In genomic region chr20:38057351-38057972, GRCh38 we compare ENCODE assay signal across 8 cellular contexts. TPM values are rescaled to one million over a fixed set of nuclear protein-coding genes. Genes with fewer than 3 reads are reported as not detected.
DNase-seq lines count a peak whose midpoint lies in the region; ATAC-seq and TF ChIP-seq lines count a peak whose summit lies in the region.

No MANE protein-coding gene starts in this region.

- no peak overlapping the region for H3K18ac ChIP-seq in mesendoderm (ENCODE audit: low read length)

- peaks cover 41% of the 10 kb centered on the region for H3K36me3 Mint-ChIP-seq in effector memory CD8-positive, alpha-beta T cell (ENCODE audit: insufficient read depth)

- H2BK120ac ChIP-seq in mesendoderm (ENCODE audit: low read depth, low read length): no peak overlapping the region

- no peak overlapping the region for H2BK5ac ChIP-seq in mesendoderm (ENCODE audit: low read length)

- H3K4me2 ChIP-seq in mesendoderm (ENCODE audit: low read length): no peak overlapping the region

- H3K4me1 ChIP-seq in mesendoderm (ENCODE audit: control insufficient read depth, low read depth, low read length): no peaks in the 10 kb centered on the region

- H2BK15ac ChIP-seq in mesendoderm (replicated peaks; ENCODE audit: low read depth): no peak overlapping the region

- no peaks in the 10 kb centered on the region for H3K9me3 Mint-ChIP-seq in effector memory CD8-positive, alpha-beta T cell

- peaks cover 10% of the 10 kb centered on the region for H3K79me2 ChIP-seq in mesendoderm (ENCODE audit: control insufficient read depth, insufficient read depth, low read length)

- H3K4me1 Mint-ChIP-seq in effector memory CD8-positive, alpha-beta T cell (ENCODE audit: low read depth in 2 of 2): peaks cover 11 to 14% of the 10 kb centered on the region in 2 donors

- H3K4me3 Mint-ChIP-seq in effector memory CD8-positive, alpha-beta T cell: no peak overlapping the region

- no peaks in the 10 kb centered on the region for H3K27me3 ChIP-seq in HL-60 (ENCODE audit: insufficient read depth, poor library complexity, severe bottlenecking)
- H3K27me3 ChIP-seq in mesendoderm (ENCODE audit: insufficient read depth, low read length, poor library complexity): no peaks in the 10 kb centered on the region

- DNase-seq in HL-60 (ENCODE audit: low read depth in 1 of 2, low spot score in 1 of 2): peak; percentile 51 to 72
- peak; percentile 15 for DNase-seq in NK-92 (lab: John Stamatoyannopoulos, UW; ENCODE audit: unreplicated experiment)
- peak; percentile 34 to 70 for DNase-seq in activated CD8-positive, alpha-beta memory T cell treated with anti-CD3 and anti-CD28 coated beads for 1 hour (ENCODE audit: extremely low read depth in 1 of 2, low read depth in 1 of 2)
- peak; percentile 74 to 81 (median 80) for DNase-seq in effector memory CD8-positive, alpha-beta T cell
- DNase-seq in mesendoderm: peak; percentile 87
- DNase-seq in stimulated activated CD8-positive, alpha-beta memory T cell treated with anti-CD3 and anti-CD28 coated beads, Interleukin-4, amount 100 ng/mL, for 1 hour (ENCODE audit: low read depth in 2 of 2, low spot score in 1 of 2): peak; percentile 63 to 66

- no peak overlapping the region for H3K4ac ChIP-seq in mesendoderm (ENCODE audit: low read depth, low read length)

- no peak overlapping the region for H4K5ac ChIP-seq in mesendoderm (ENCODE audit: low read length)

- WGBS in mesendoderm (ENCODE audit: extremely low coverage, insufficient coverage, low lambda C conversion rate): no CpG with 5 or more reads among the region's 7 CpGs

- no peak overlapping the region for H3K27ac ChIP-seq in HL-60 (replicated peaks)
- no peak overlapping the region for H3K27ac ChIP-seq in mesendoderm (ENCODE audit: low read depth, low read length)

- peaks cover 10% of the 10 kb centered on the region for H3K79me1 ChIP-seq in mesendoderm (ENCODE audit: low read length)

- H3K56ac ChIP-seq in mesendoderm (ENCODE audit: low read length): no peak overlapping the region

- peaks cover 8% of the 10 kb centered on the region for H3K36me3 ChIP-seq in mesendoderm (ENCODE audit: control insufficient read depth, insufficient read depth, low read length)

- ATAC-seq in effector memory CD8-positive, alpha-beta T cell (replicated peaks): peak; percentile 91
- ATAC-seq in HG03565 (IDR thresholded peaks at IDR 0.05; ENCODE audit: unreplicated experiment): no peak

- peak; percentile 89 for TF ChIP-seq CTCF in GM12873 (IDR thresholded peaks at IDR 0.05; ENCODE audit: insufficient read depth, low read depth, low read length, missing control alignments)
- TF ChIP-seq CTCF in HL-60 (IDR thresholded peaks at IDR 0.05; ENCODE audit: insufficient read depth, low read length): peak; percentile 52

- H4K8ac ChIP-seq in mesendoderm (ENCODE audit: low read depth, low read length): no peak overlapping the region

- H3K27me3 Mint-ChIP-seq in effector memory CD8-positive, alpha-beta T cell: no peaks in the 10 kb centered on the region

- no peak overlapping the region for H2AK5ac ChIP-seq in mesendoderm (ENCODE audit: low read length)

- H3K23ac ChIP-seq in mesendoderm (ENCODE audit: low read length): no peak overlapping the region

- H3K9ac ChIP-seq in mesendoderm (ENCODE audit: low read length): no peak overlapping the region

- peak overlapping the region; percentile 66 to 69 for H3K27ac Mint-ChIP-seq in effector memory CD8-positive, alpha-beta T cell

- no peak overlapping the region for H3K4me3 ChIP-seq in HL-60 (replicated peaks; ENCODE audit: insufficient read depth, low read length)
- H3K4me3 ChIP-seq in mesendoderm (ENCODE audit: low read length): no peak overlapping the region

RNA-seq across cellular contexts. Expression of gene RPRD1B, which starts 23.9 kb away (rescaled TPM):
- 26.3 TPM for polyA plus RNA-seq in mesendoderm (2013, experiment 1 of 2)
- 25.7 TPM for polyA plus RNA-seq in mesendoderm (2013, experiment 2 of 2)

RNA-seq across cellular contexts. Expression of gene TTI1, which starts 24.2 kb away (rescaled TPM):
- 24.7 TPM for polyA plus RNA-seq in mesendoderm (2013, experiment 1 of 2)
- 25.3 TPM for polyA plus RNA-seq in mesendoderm (2013, experiment 2 of 2)

Comparison
In these comparisons a context has a peak if more than half of its experiments do, and no peak if none do; other contexts are left out.
1. DNase-seq: peak in every context shown above with its lines; median percentile 87 in mesendoderm; 80 in effector memory CD8-positive, alpha-beta T cell; 64 in stimulated activated CD8-positive, alpha-beta memory T cell treated with anti-CD3 and anti-CD28 coated beads, Interleukin-4, amount 100 ng/mL, for 1 hour; 62 in HL-60; 52 in activated CD8-positive, alpha-beta memory T cell treated with anti-CD3 and anti-CD28 coated beads for 1 hour; 15 in NK-92.